15 cellular contexts compared by ENCODE assay signal in genomic region chr4:162131256-162131655, GRCh38. TPM values are rescaled to one million over a fixed set of nuclear protein-coding genes. Genes with fewer than 3 reads are reported as not detected.
DNase-seq lines count a peak whose midpoint lies in the region; ATAC-seq and TF ChIP-seq lines count a peak whose summit lies in the region.
"Had no signal": no experiment of that assay in that cellular context is flagged by ENCODE, and none has a peak within 500 bp of the region (broad histone marks: within the 10 kb centered on the region; RNA-seq: fewer than 3 reads in every experiment).

No MANE protein-coding gene starts in this region.

- no peak for TF ChIP-seq EP300 in SK-N-SH (IDR thresholded peaks at IDR 0.05; ENCODE audit: borderline replicate concordance in 1 of 2, low read depth in 1 of 2, low read length in 1 of 2)

- H3K36me3 Mint-ChIP-seq in endodermal cell (ENCODE audit: low read depth): no peaks in the 10 kb centered on the region
- H3K36me3 Mint-ChIP-seq in activated naive CD4-positive, alpha-beta T cell treated with anti-CD3 and anti-CD28 coated beads, Interleukin-2, amount 10 ng/mL, durations not matched to agents 7 days and 5 days: no peaks in the 10 kb centered on the region

- no TSS peak for BruUV-seq in PC-3 (replicated peaks; lab: Mats Ljungman, UMichigan)

- 44% methylated on average over 2 of the region's 2 CpGs for WGBS in SK-N-SH (ENCODE audit: low lambda C conversion rate)
- 82% methylated on average over 2 of the region's 2 CpGs; no CpG with 5 or more reads in 1 of the 2 experiments for WGBS in endodermal cell (ENCODE audit: insufficient coverage in 1 of 2, insufficient read length in 1 of 2), 2 experiments

- no peaks in the 10 kb centered on the region for H3K79me2 ChIP-seq in SK-N-SH (ENCODE audit: insufficient read depth)
- no peaks in the 10 kb centered on the region for H3K79me2 ChIP-seq in PC-3 (ENCODE audit: low read length)

- no peaks in the 10 kb centered on the region for H3K27me3 Mint-ChIP-seq in endodermal cell (ENCODE audit: insufficient read depth)
- no peaks in the 10 kb centered on the region for H3K27me3 Mint-ChIP-seq in activated naive CD4-positive, alpha-beta T cell treated with anti-CD3 and anti-CD28 coated beads, Interleukin-2, amount 10 ng/mL, durations not matched to agents 7 days and 5 days

- TF ChIP-seq CTCF in SK-N-SH (IDR thresholded peaks at IDR 0.05) (peak; percentile 53), PC-3 (conservative IDR thresholded peaks at IDR 0.05; ENCODE audit: low read depth, low read length) (peak; percentile 45), endodermal cell (conservative IDR thresholded peaks at IDR 0.05) (peak; percentile 63)

- H3K27me3 ChIP-seq in SK-N-SH (ENCODE audit: insufficient read depth) (no peaks in the 10 kb centered on the region), PC-3 (ENCODE audit: low read length) (no peaks in the 10 kb centered on the region), endodermal cell (ENCODE audit: control insufficient read depth, insufficient read depth, low read length, poor library complexity, severe bottlenecking) (no peaks in the 10 kb centered on the region)
- H3K27me3 ChIP-seq: gastrocnemius medialis had no signal

- H3K36me3 ChIP-seq in SK-N-SH (replicated peaks in 1 of 2; ENCODE audit: control insufficient read depth in 1 of 2, insufficient read depth in 2 of 2, low read length in 1 of 2) (no peaks in the 10 kb centered on the region), PC-3 (ENCODE audit: low read depth, low read length) (no peaks in the 10 kb centered on the region), endodermal cell (ENCODE audit: control insufficient read depth, insufficient read depth, low read length) (no peaks in the 10 kb centered on the region)
- H3K36me3 ChIP-seq: gastrocnemius medialis had no signal

- H3K27ac ChIP-seq in SK-N-SH (ENCODE audit: low read depth in 2 of 2, low read length in 1 of 2): no peak overlapping the region
- H3K27ac ChIP-seq in PC-3 (ENCODE audit: low read length): no peak overlapping the region
- H3K27ac ChIP-seq in endodermal cell (ENCODE audit: low read depth, low read length): no peak overlapping the region
- H3K27ac ChIP-seq: gastrocnemius medialis had no signal

- DNase-seq in SK-N-SH (no peak), PC-3 (peak; percentile 37), endodermal cell (no peak), smooth muscle cell of the brain vasculature (ENCODE audit: low read depth, low spot score) (peak; percentile 0), NCI-H2029 (lab: John Stamatoyannopoulos, UW) (no peak)
- DNase-seq in activated naive CD4-positive, alpha-beta T cell treated with anti-CD3 and anti-CD28 coated beads, Interleukin-2, amount 10 ng/mL, durations not matched to agents 7 days and 5 days: no peak
- DNase-seq: anterior cingulate cortex; DMS79; effector memory CD4-positive, alpha-beta T cell; gastrocnemius medialis; MV-4-11; NCI-H345 had no signal

- intact Hi-C loops in PC-3 (cut with micrococcal nuclease): no loop called here

- no peak overlapping the region; a peak in 1 of 4 replicates for H3K4me3 ChIP-seq in SK-N-SH (ENCODE audit: low read depth in 2 of 2, low read length in 1 of 2)
- no peak overlapping the region for H3K4me3 ChIP-seq in PC-3 (ENCODE audit: low read length)
- H3K4me3 ChIP-seq in endodermal cell (ENCODE audit: low read length): no peak overlapping the region
- H3K4me3 ChIP-seq: gastrocnemius medialis had no signal

- no peak overlapping the region for H3K27ac Mint-ChIP-seq in endodermal cell
- H3K27ac Mint-ChIP-seq in activated naive CD4-positive, alpha-beta T cell treated with anti-CD3 and anti-CD28 coated beads, Interleukin-2, amount 10 ng/mL, durations not matched to agents 7 days and 5 days: no peak overlapping the region

- no peak for ATAC-seq in SK-N-SH treated with all-trans-retinoic acid at 6 μM for 48 hours
- no peak for ATAC-seq in PC-3
- ATAC-seq in HG03342 (IDR thresholded peaks at IDR 0.05; ENCODE audit: unreplicated experiment): no peak
- ATAC-seq: gastrocnemius medialis had no signal

- H4K20me1 ChIP-seq in SK-N-SH (ENCODE audit: insufficient read depth) (no peaks in the 10 kb centered on the region), PC-3 (ENCODE audit: low read length) (no peaks in the 10 kb centered on the region)

- H3K4me1 ChIP-seq in SK-N-SH (ENCODE audit: control insufficient read depth in 1 of 2, insufficient read depth in 2 of 2, low read depth in 1 of 2, low read length in 1 of 2) (no peaks in the 10 kb centered on the region), PC-3 (ENCODE audit: insufficient read depth, low read length) (no peaks in the 10 kb centered on the region), endodermal cell (ENCODE audit: control insufficient read depth, insufficient read depth, low read length) (peaks cover 2% of the 10 kb centered on the region)
- H3K4me1 ChIP-seq: gastrocnemius medialis had no signal

- no peaks in the 10 kb centered on the region for H3K9me3 ChIP-seq in SK-N-SH
- no peaks in the 10 kb centered on the region for H3K9me3 ChIP-seq in PC-3 (ENCODE audit: low read length)
- H3K9me3 ChIP-seq in endodermal cell (ENCODE audit: control insufficient read depth, low read length): no peaks in the 10 kb centered on the region
- H3K9me3 ChIP-seq: gastrocnemius medialis had no signal

- peak; percentile 25; the same call in 1 of the 2 replicates for TF ChIP-seq RAD21 in SK-N-SH (IDR thresholded peaks at IDR 0.05; ENCODE audit: low read length)

- CTCF ChIA-PET in SK-N-SH (lab: Yijun Ruan, JAX): interaction anchor here (1.0 to 1.1 kb wide), 2 partner anchors 11 to 15 kb away, joined by 3 to 4 read pairs; no protein-coding TSS in a partner anchor
- CTCF ChIA-PET in PC-3 (lab: Charles Lee): no interaction called here
- CTCF ChIA-PET in activated naive CD4-positive, alpha-beta T cell treated with anti-CD3 and anti-CD28 coated beads, Interleukin-2, amount 10 ng/mL, durations not matched to agents 7 days and 5 days (lab: Charles Lee): no interaction called here

- H2AFZ ChIP-seq in SK-N-SH (ENCODE audit: low read depth): no peak overlapping the region
- H2AFZ ChIP-seq in PC-3 (ENCODE audit: low read length): no peak overlapping the region

- no peaks in the 10 kb centered on the region for H3K9me3 Mint-ChIP-seq in endodermal cell
- peaks cover 1% of the 10 kb centered on the region for H3K9me3 Mint-ChIP-seq in activated naive CD4-positive, alpha-beta T cell treated with anti-CD3 and anti-CD28 coated beads, Interleukin-2, amount 10 ng/mL, durations not matched to agents 7 days and 5 days

- POLR2A ChIA-PET in SK-N-SH (lab: Yijun Ruan, JAX): no interaction called here
- POLR2A ChIA-PET in PC-3 (lab: Charles Lee; ENCODE audit: unreplicated experiment): no interaction called here

- H3K9ac ChIP-seq in SK-N-SH (no peak overlapping the region), PC-3 (ENCODE audit: low read length) (no peak overlapping the region), endodermal cell (ENCODE audit: extremely low read depth, low read length, poor library complexity, severe bottlenecking) (no peak overlapping the region)

- H3F3A ChIP-seq in SK-N-SH (replicated peaks; ENCODE audit: insufficient read depth) (no peaks in the 10 kb centered on the region), PC-3 (ENCODE audit: low read length, unreplicated experiment) (no peaks in the 10 kb centered on the region)

- H3K9me2 ChIP-seq in SK-N-SH: no peaks in the 10 kb centered on the region
- no peaks in the 10 kb centered on the region for H3K9me2 ChIP-seq in PC-3 (replicated peaks; ENCODE audit: low read length)

- peaks cover 5% of the 10 kb centered on the region for H3K4me1 Mint-ChIP-seq in endodermal cell
- H3K4me1 Mint-ChIP-seq in activated naive CD4-positive, alpha-beta T cell treated with anti-CD3 and anti-CD28 coated beads, Interleukin-2, amount 10 ng/mL, durations not matched to agents 7 days and 5 days: no peaks in the 10 kb centered on the region

- no peak overlapping the region for H3K4me2 ChIP-seq in SK-N-SH
- H3K4me2 ChIP-seq in PC-3 (ENCODE audit: low read length): no peak overlapping the region

- H3K4me3 Mint-ChIP-seq in endodermal cell: no peak overlapping the region
- H3K4me3 Mint-ChIP-seq in activated naive CD4-positive, alpha-beta T cell treated with anti-CD3 and anti-CD28 coated beads, Interleukin-2, amount 10 ng/mL, durations not matched to agents 7 days and 5 days: no peak overlapping the region

TF ChIP-seq in SK-N-SH, 30 proteins besides CTCF, POLR2A, EP300 and RAD21 (continues in another document):
- TF ChIP-seq SIN3A (IDR thresholded peaks at IDR 0.05; ENCODE audit: borderline replicate concordance, low read depth, low read length) (no peak), NRF1 (IDR thresholded peaks at IDR 0.05; ENCODE audit: low read depth, low read length) (no peak)

TF ChIP-seq in SK-N-SH treated with all-trans-retinoic acid at 6 μM for 48 hours, 23 proteins besides CTCF, POLR2A, EP300 and RAD21 (continues in another document):
- TF ChIP-seq ARNTL (CRISPR knock-in tag; IDR thresholded peaks at IDR 0.05; ENCODE audit: borderline replicate concordance, low read depth): no peak
- no peak for TF ChIP-seq ZC3H10 (CRISPR knock-in tag; IDR thresholded peaks at IDR 0.05)
- TF ChIP-seq ZFP3 (CRISPR knock-in tag; IDR thresholded peaks at IDR 0.05): no peak
- TF ChIP-seq, protein P1, sequence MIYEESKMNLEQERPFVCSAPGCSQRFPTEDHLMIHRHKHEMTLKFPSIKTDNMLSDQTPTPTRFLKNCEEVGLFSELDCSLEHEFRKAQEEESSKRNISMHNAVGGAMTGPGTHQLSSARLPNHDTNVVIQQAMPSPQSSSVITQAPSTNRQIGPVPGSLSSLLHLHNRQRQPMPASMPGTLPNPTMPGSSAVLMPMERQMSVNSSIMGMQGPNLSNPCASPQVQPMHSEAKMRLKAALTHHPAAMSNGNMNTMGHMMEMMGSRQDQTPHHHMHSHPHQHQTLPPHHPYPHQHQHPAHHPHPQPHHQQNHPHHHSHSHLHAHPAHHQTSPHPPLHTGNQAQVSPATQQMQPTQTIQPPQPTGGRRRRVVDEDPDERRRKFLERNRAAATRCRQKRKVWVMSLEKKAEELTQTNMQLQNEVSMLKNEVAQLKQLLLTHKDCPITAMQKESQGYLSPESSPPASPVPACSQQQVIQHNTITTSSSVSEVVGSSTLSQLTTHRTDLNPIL (CRISPR knock-in tag; IDR thresholded peaks at IDR 0.05; ENCODE audit: low read depth): no peak
- no peak for TF ChIP-seq SNAI2 (CRISPR knock-in tag; IDR thresholded peaks at IDR 0.05)

RNA-seq across cellular contexts. Expression of gene FSTL5, which starts 32.5 kb away (rescaled TPM):
- polyA plus RNA-seq in SK-N-SH (2012; rRNA removed): 0.07 and 0.10 TPM in 2 replicates
- polyA plus RNA-seq in SK-N-SH (2012; cell fraction: cytosol; rRNA removed): 0.17 and 0.28 TPM in 2 replicates
- 0.02 and 0.05 TPM in 2 replicates for polyA plus RNA-seq in SK-N-SH (2012; cell fraction: nucleus; rRNA removed)
- total RNA-seq in PC-3 (2014; rRNA removed) (not detected in 2 replicates), endodermal cell (1 to 10 TPM in 1 of 2 donors, under 1 TPM in 1; 0.24 to 1.1 TPM)
- 1.2 TPM for polyA plus RNA-seq in endodermal cell (2013, experiment 1 of 2)
- polyA plus RNA-seq in endodermal cell (2013, experiment 2 of 2): 1.2 TPM
- total RNA-seq: gastrocnemius medialis; T-helper 2 cell treated with Interferon-gamma antibody and Interleukin-4, amounts not matched to agents 100 ng/mL and 5 ng/mL, for 36 hours had no signal

Comparison
In these comparisons a context has a peak if more than half of its experiments do, and no peak if none do; other contexts are left out.
1. DNase-seq: peak in PC-3 (single experiment) and smooth muscle cell of the brain vasculature (single experiment); none in SK-N-SH (single experiment), endodermal cell (single experiment), NCI-H2029 (single experiment) and activated naive CD4-positive, alpha-beta T cell treated with anti-CD3 and anti-CD28 coated beads, Interleukin-2, amount 10 ng/mL, durations not matched to agents 7 days and 5 days (single experiment).
2. Peak in every context shown above with its lines, with median percentiles within 50 percentile points of each other: CTCF ChIP-seq.